In the genomic region with DNA sequence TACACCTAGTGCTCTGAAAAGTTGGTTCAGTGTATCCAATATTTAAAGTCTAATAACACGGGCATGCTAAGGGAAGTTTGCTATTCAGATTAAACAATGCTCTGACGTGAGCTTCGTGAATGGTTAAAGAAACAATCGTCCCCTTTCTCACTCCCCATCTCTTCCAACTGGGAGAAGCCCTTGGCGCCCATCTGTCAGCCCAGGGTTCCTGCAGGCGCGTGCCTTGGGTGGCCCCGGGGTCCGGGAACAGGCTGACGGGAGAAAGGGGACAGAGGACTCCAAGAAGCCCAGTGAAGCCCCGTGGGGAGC, we compare ENCODE assay signal across 8 cellular contexts. TPM values are rescaled to one million over a fixed set of nuclear protein-coding genes. Genes with fewer than 3 reads are reported as not detected.
DNase-seq lines count a peak whose midpoint lies in the region; ATAC-seq, FAIRE-seq and TF ChIP-seq lines count a peak whose summit lies in the region.

No MANE protein-coding gene starts in this region.

- no peak for TF ChIP-seq POLR2A in endothelial cell of umbilical vein (IDR thresholded peaks at IDR 0.05; ENCODE audit: low read depth, low read length)

- TF ChIP-seq CTCF in OCI-LY3 (IDR thresholded peaks at IDR 0.05; ENCODE audit: low read depth, low read length) = no peak
- TF ChIP-seq CTCF in endothelial cell of umbilical vein (IDR thresholded peaks at IDR 0.05; ENCODE audit: extremely low read depth in 1 of 2, insufficient read depth in 1 of 2, low read depth in 1 of 2, low read length in 2 of 2) = no peak
- TF ChIP-seq CTCF in parathyroid adenoma (IDR thresholded peaks at IDR 0.05) = no peak

- no TSS peak for BruUV-seq in endothelial cell of umbilical vein (replicated peaks; lab: Mats Ljungman, UMichigan)

- FAIRE-seq in endothelial cell of umbilical vein (lab: Jason Lieb, UNC) = no peak

- H3K4me1 ChIP-seq in OCI-LY3 (ENCODE audit: low read length) (peaks cover 20% of the 10 kb centered on the region), endothelial cell of umbilical vein (ENCODE audit: control insufficient read depth, extremely low read depth, insufficient read depth, low read length) (peaks cover 18% of the 10 kb centered on the region), parathyroid adenoma (peaks cover 6% of the 10 kb centered on the region)

- no peaks in the 10 kb centered on the region for H4K20me1 ChIP-seq in OCI-LY3 (ENCODE audit: insufficient read depth, low read length)
- H4K20me1 ChIP-seq in endothelial cell of umbilical vein (replicated peaks; ENCODE audit: control insufficient read depth, extremely low read depth, insufficient read depth, low read length) = no peaks in the 10 kb centered on the region

- H3K4me3 ChIP-seq in GM08714 (ENCODE audit: low read length) (peak overlapping the region; percentile 97), OCI-LY3 (ENCODE audit: low read length) (peak overlapping the region; percentile 79), endothelial cell of umbilical vein (replicated peaks in 1 of 3; ENCODE audit: insufficient read depth in 1 of 3, low read depth in 1 of 3, low read length in 3 of 3) (peak overlapping the region; percentile 80 to 82 (median 81)), parathyroid adenoma (ENCODE audit: low read depth, low read length) (peak overlapping the region; percentile 89)

- H3K36me3 ChIP-seq in OCI-LY3 (replicated peaks; ENCODE audit: low read depth, low read length) (peaks cover 14% of the 10 kb centered on the region), endothelial cell of umbilical vein (ENCODE audit: control insufficient read depth in 2 of 2, extremely low read depth in 1 of 2, insufficient read depth in 2 of 2, low read length in 2 of 2) (no peaks in the 10 kb centered on the region), parathyroid adenoma (ENCODE audit: control insufficient read depth, insufficient read depth, low read length) (no peaks in the 10 kb centered on the region)

- H3K9me3 ChIP-seq in OCI-LY3 (ENCODE audit: insufficient read depth, low read length) (no peaks in the 10 kb centered on the region), endothelial cell of umbilical vein (replicated peaks; ENCODE audit: control insufficient read depth, insufficient read depth, low read length) (no peaks in the 10 kb centered on the region), parathyroid adenoma (ENCODE audit: control insufficient read depth, low read length) (no peaks in the 10 kb centered on the region)

- H3K4me2 ChIP-seq in OCI-LY3 (ENCODE audit: low read length) (peak overlapping the region; percentile 83), endothelial cell of umbilical vein (ENCODE audit: insufficient read depth, low read length) (peak overlapping the region; percentile 70), parathyroid adenoma (ENCODE audit: low read length) (peak overlapping the region; percentile 91)

- H3K9ac ChIP-seq in OCI-LY3 (ENCODE audit: low read length) (peak overlapping the region; percentile 82), endothelial cell of umbilical vein (replicated peaks; ENCODE audit: extremely low read depth, insufficient read depth, low read length) (peak overlapping the region; percentile 86), parathyroid adenoma (peak overlapping the region; percentile 32)

- H3K27me3 ChIP-seq in OCI-LY3 (ENCODE audit: low read depth, low read length) (no peaks in the 10 kb centered on the region), endothelial cell of umbilical vein (ENCODE audit: control insufficient read depth in 2 of 2, insufficient read depth in 2 of 2, low read length in 2 of 2) (no peaks in the 10 kb centered on the region), parathyroid adenoma (ENCODE audit: control insufficient read depth, insufficient read depth, low read length) (no peaks in the 10 kb centered on the region)

- dilution Hi-C loops in endothelial cell of umbilical vein (cut with MboI; ENCODE audit: extremely low pct_ligation_motif_present, low sequenced_read_pairs) = no loop called here

- CTCF ChIA-PET in endothelial cell of umbilical vein (lab: Charles Lee) = interaction anchor here (0.9 to 1.8 kb wide), 7 partner anchors 10 to 53 kb away, joined by 3 to 8 read pairs (median 4); partner anchors contain the start of genes NKTR and SS18L2

- ATAC-seq in HG02763 (IDR thresholded peaks at IDR 0.05; ENCODE audit: unreplicated experiment) = no peak

- H3K27ac ChIP-seq in OCI-LY3 (ENCODE audit: low read length) (peak overlapping the region; percentile 66), endothelial cell of umbilical vein (ENCODE audit: insufficient read depth, low read depth, low read length) (peak overlapping the region; percentile 70), parathyroid adenoma (peak overlapping the region; percentile 87)

- H3K9me1 ChIP-seq in endothelial cell of umbilical vein (replicated peaks; ENCODE audit: control insufficient read depth, extremely low read depth, insufficient read depth, low read length) = no peaks in the 10 kb centered on the region

- intact Hi-C loops in endothelial cell of umbilical vein (cut with micrococcal nuclease) = loop anchor here (1.0 kb wide), 1 partner anchor 9 kb away; no protein-coding TSS in a partner anchor

- H3K79me2 ChIP-seq in OCI-LY3 (ENCODE audit: low read length) = peaks cover 38% of the 10 kb centered on the region
- peaks cover 44% of the 10 kb centered on the region for H3K79me2 ChIP-seq in endothelial cell of umbilical vein (ENCODE audit: control insufficient read depth, insufficient read depth, low read length)
- peaks cover 6% of the 10 kb centered on the region for H3K79me2 ChIP-seq in parathyroid adenoma

- H2AFZ ChIP-seq in OCI-LY3 (ENCODE audit: low read depth, low read length) = peak overlapping the region; percentile 53
- H2AFZ ChIP-seq in endothelial cell of umbilical vein (ENCODE audit: low read depth, low read length) = peak overlapping the region; percentile 96
- H2AFZ ChIP-seq in parathyroid adenoma = peak overlapping the region; percentile 84

- POLR2A ChIA-PET in endothelial cell of umbilical vein (lab: Charles Lee) = no interaction called here

- no peak for DNase-seq in endothelial cell of umbilical vein (ENCODE audit: low read depth, low spot score)
- no peak for DNase-seq in NCI-H69 (lab: John Stamatoyannopoulos, UW)
- DNase-seq in SW 1271 (lab: John Stamatoyannopoulos, UW) = no peak
- DNase-seq in AG08395 (ENCODE audit: low spot score) = no peak

TF ChIP-seq in endothelial cell of umbilical vein, 7 proteins besides CTCF, POLR2A, EP300 and RAD21:
- TF ChIP-seq EZH2 (IDR thresholded peaks at IDR 0.05; ENCODE audit: borderline replicate concordance, low read depth, low read length, severe bottlenecking) = no peak
- TF ChIP-seq POLR2AphosphoS5 (IDR thresholded peaks at IDR 0.05; ENCODE audit: insufficient read depth, low read depth, low read length) = no peak
- TF ChIP-seq MYC (IDR thresholded peaks at IDR 0.05; ENCODE audit: low read depth, low read length) = no peak
- TF ChIP-seq, protein P1, sequence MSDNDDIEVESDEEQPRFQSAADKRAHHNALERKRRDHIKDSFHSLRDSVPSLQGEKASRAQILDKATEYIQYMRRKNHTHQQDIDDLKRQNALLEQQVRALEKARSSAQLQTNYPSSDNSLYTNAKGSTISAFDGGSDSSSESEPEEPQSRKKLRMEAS (IDR thresholded peaks at IDR 0.05; ENCODE audit: insufficient read depth, insufficient read length) = no peak
- no peak for TF ChIP-seq GATA2 (IDR thresholded peaks at IDR 0.05; ENCODE audit: insufficient read depth, insufficient read length, low read depth, low read length)

RNA-seq across cellular contexts. Expression of gene SEC22C, which starts 0.4 kb away (rescaled TPM):
- total RNA-seq in endothelial cell of umbilical vein = 60.7 and 61.9 TPM in 2 replicates
- 32.9 and 43.9 TPM in 2 replicates for polyA plus RNA-seq in endothelial cell of umbilical vein
- 36.5 and 37.4 TPM in 2 replicates for polyA plus RNA-seq in endothelial cell of umbilical vein (2011; cell fraction: cytosol; rRNA removed)
- polyA plus RNA-seq in endothelial cell of umbilical vein (2011; cell fraction: nucleus; rRNA removed) = 51.9 and 57.1 TPM in 2 replicates
- polyA plus RNA-seq in endothelial cell of umbilical vein (2012) = 37.3 and 53.1 TPM in 2 replicates
- polyA minus RNA-seq in endothelial cell of umbilical vein = 44.7 and 50.3 TPM in 2 replicates
- polyA minus RNA-seq in endothelial cell of umbilical vein (2011; cell fraction: cytosol; rRNA and poly(A)+ RNA removed) = 15.2 TPM
- 24.0 and 24.3 TPM in 2 replicates for polyA minus RNA-seq in endothelial cell of umbilical vein (2011; cell fraction: nucleus; rRNA and poly(A)+ RNA removed)

RNA-seq across cellular contexts. Expression of gene SS18L2, which starts 9.3 kb away (rescaled TPM):
- total RNA-seq in endothelial cell of umbilical vein = 28.6 and 32.4 TPM in 2 replicates
- 14.5 and 20.3 TPM in 2 replicates for polyA plus RNA-seq in endothelial cell of umbilical vein
- 29.4 and 29.9 TPM in 2 replicates for polyA plus RNA-seq in endothelial cell of umbilical vein (2011; cell fraction: cytosol; rRNA removed)
- polyA plus RNA-seq in endothelial cell of umbilical vein (2011; cell fraction: nucleus; rRNA removed) = 14.6 and 18.4 TPM in 2 replicates
- polyA plus RNA-seq in endothelial cell of umbilical vein (2012) = 34.1 and 53.8 TPM in 2 replicates
- 11.7 and 19.5 TPM in 2 replicates for polyA minus RNA-seq in endothelial cell of umbilical vein
- polyA minus RNA-seq in endothelial cell of umbilical vein (2011; cell fraction: cytosol; rRNA and poly(A)+ RNA removed) = 12.2 TPM
- polyA minus RNA-seq in endothelial cell of umbilical vein (2011; cell fraction: nucleus; rRNA and poly(A)+ RNA removed) = 3.1 and 7.0 TPM in 2 replicates

RNA-seq across cellular contexts. Expression of gene NKTR, which starts 19.1 kb away (rescaled TPM):
- 92.6 and 99.0 TPM in 2 replicates for total RNA-seq in endothelial cell of umbilical vein
- polyA plus RNA-seq in endothelial cell of umbilical vein = 22.3 and 27.4 TPM in 2 replicates
- 8.7 and 14.4 TPM in 2 replicates for polyA plus RNA-seq in endothelial cell of umbilical vein (2011; cell fraction: cytosol; rRNA removed)
- 257 and 378 TPM in 2 replicates for polyA plus RNA-seq in endothelial cell of umbilical vein (2011; cell fraction: nucleus; rRNA removed)
- 35.0 and 49.7 TPM in 2 replicates for polyA plus RNA-seq in endothelial cell of umbilical vein (2012)
- 51.7 and 60.7 TPM in 2 replicates for polyA minus RNA-seq in endothelial cell of umbilical vein
- polyA minus RNA-seq in endothelial cell of umbilical vein (2011; cell fraction: cytosol; rRNA and poly(A)+ RNA removed) = 23.9 TPM
- polyA minus RNA-seq in endothelial cell of umbilical vein (2011; cell fraction: nucleus; rRNA and poly(A)+ RNA removed) = 197 and 292 TPM in 2 replicates

Comparison
In these comparisons a context has a peak if more than half of its experiments do, and no peak if none do; other contexts are left out.
1. H3K9ac ChIP-seq: peak in every context shown above with its lines; median percentile 86 in endothelial cell of umbilical vein; 82 in OCI-LY3; 32 in parathyroid adenoma.